33 cellular contexts compared by ENCODE assay signal in genomic region chr3:163306405-163306804, GRCh38.
"Had no signal": no experiment of that assay in that cellular context is flagged by ENCODE, and none has a peak within 500 bp of the region (broad histone marks: within the 10 kb centered on the region; RNA-seq: fewer than 3 reads in every experiment).

No MANE protein-coding gene starts in this region.

- H3K4me1 ChIP-seq: adrenal gland, ascending aorta, body of pancreas, breast epithelium had no signal

- H3K27ac ChIP-seq: adrenal gland, ascending aorta, body of pancreas, brain microvascular endothelial cell, breast epithelium, cardiac muscle cell had no signal

- FAIRE-seq: astrocyte, bronchial epithelial cell had no signal

- H3K27me3 ChIP-seq: adrenal gland, ascending aorta, body of pancreas, brain microvascular endothelial cell, breast epithelium, cardiac muscle cell had no signal

- H3K36me3 ChIP-seq: adrenal gland, ascending aorta, brain microvascular endothelial cell, breast epithelium, cardiac muscle cell had no signal

- H3K4me3 ChIP-seq: adrenal gland, ascending aorta, body of pancreas, breast epithelium, cardiac muscle cell had no signal

- DNase-seq: activated effector memory CD4-positive, alpha-beta T cell treated with anti-CD3 and anti-CD28 coated beads, Interleukin-2, amount 50 U/mL, for 16 hours; activated effector memory CD4-positive, alpha-beta T cell treated with Interleukin-2 at 50 U/mL for 16 hours; activated gamma-delta T cell; activated gamma-delta T cell treated with Interleukin-2 at 50 U/mL for 16 hours; activated naive CD4-positive, alpha-beta T cell; activated naive CD4-positive, alpha-beta T cell treated with anti-CD3 and anti-CD28 coated beads for 36 hours; activated naive CD4-positive, alpha-beta T cell treated with anti-CD3 and anti-CD28 coated beads, Interleukin-2, amount 10 ng/mL, durations not matched to agents 7 days and 5 days; activated naive CD4-positive, alpha-beta T cell treated with anti-CD3 and anti-CD28 coated beads, Interleukin-2, amount 50 U/mL, for 16 hours; activated naive CD4-positive, alpha-beta T cell treated with Interleukin-2 at 50 U/mL for 16 hours; activated naive CD8-positive, alpha-beta T cell treated with anti-CD3 and anti-CD28 coated beads for 36 hours; activated naive CD8-positive, alpha-beta T cell treated with anti-CD3 and anti-CD28 coated beads, Interleukin-2, amount 10 ng/mL, durations not matched to agents 7 days and 5 days; activated naive CD8-positive, alpha-beta T cell treated with anti-CD3 and anti-CD28 coated beads, Interleukin-2, amount 50 U/mL, for 24 hours; activated T-cell treated with anti-CD3 and anti-CD28 coated beads, Interleukin-2, amount 50 U/mL, for 24 hours; activated T-cell treated with anti-CD3 and anti-CD28 coated beads, Interleukin-2, amount 50 U/mL, for 4 hours; activated T-cell treated with anti-CD3 and anti-CD28 coated beads, Interleukin-2, amount 50 U/mL, for 48 hours; activated T-cell treated with anti-CD3 and anti-CD28 coated beads, Interleukin-2, amount 50 U/mL, for 72 hours; adrenal gland; amniotic stem cell; amygdala; anterior cingulate cortex; aorta; body of pancreas; brain microvascular endothelial cell; caudate nucleus; central memory CD4-positive, alpha-beta T cell; cerebellar nuclear complex had no signal

- ATAC-seq: activated naive CD4-positive, alpha-beta T cell treated with anti-CD3 and anti-CD28 coated beads, Interleukin-2, amount 50 U/mL, for 72 hours; activated naive CD8-positive, alpha-beta T cell treated with anti-CD3 and anti-CD28 coated beads, Interleukin-2, amount 50 U/mL, for 24 hours; activated T-cell treated with anti-CD3 and anti-CD28 coated beads, Interleukin-2, amount 50 U/mL, for 4 hours; activated T-cell treated with anti-CD3 and anti-CD28 coated beads, Interleukin-2, amount 50 U/mL, for 72 hours; activated T-helper 17 cell treated with anti-CD3 and anti-CD28 coated beads, Interleukin-2, amount 50 U/mL, for 72 hours; body of pancreas had no signal
